ENCODE assay signal across 2 cellular contexts in the genomic region with DNA sequence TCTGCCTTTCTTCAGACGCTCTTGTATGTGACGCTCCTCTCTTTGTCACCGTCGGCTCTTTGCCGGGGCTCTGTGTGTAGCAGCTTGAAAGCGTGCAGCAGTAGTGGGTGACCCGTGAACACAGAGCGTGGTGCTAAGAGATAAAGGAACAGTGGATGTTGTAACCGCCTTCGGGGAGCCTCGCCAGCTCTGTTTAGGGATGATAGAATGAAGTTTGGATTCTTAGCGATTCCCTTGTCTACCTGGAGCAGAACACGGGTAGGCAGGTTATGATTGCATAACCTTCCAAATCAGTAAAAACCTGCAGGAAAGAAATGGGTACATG.
A peak's percentile ranks its signal among the peaks of the same experiment; 100 is the strongest.
TF ChIP-seq lines count a peak whose summit lies in the region.

No MANE protein-coding gene starts in this region.

TF ChIP-seq in IMR-90, 13 proteins besides CTCF, POLR2A, EP300 and RAD21:
- TF ChIP-seq CEBPB (IDR thresholded peaks at IDR 0.05; ENCODE audit: low read depth, low read length), result peak; percentile 17; the same call in 1 of the 2 replicates
- TF ChIP-seq, protein P1, sequence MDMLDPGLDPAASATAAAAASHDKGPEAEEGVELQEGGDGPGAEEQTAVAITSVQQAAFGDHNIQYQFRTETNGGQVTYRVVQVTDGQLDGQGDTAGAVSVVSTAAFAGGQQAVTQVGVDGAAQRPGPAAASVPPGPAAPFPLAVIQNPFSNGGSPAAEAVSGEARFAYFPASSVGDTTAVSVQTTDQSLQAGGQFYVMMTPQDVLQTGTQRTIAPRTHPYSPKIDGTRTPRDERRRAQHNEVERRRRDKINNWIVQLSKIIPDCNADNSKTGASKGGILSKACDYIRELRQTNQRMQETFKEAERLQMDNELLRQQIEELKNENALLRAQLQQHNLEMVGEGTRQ (IDR thresholded peaks at IDR 0.05; ENCODE audit: low read depth, low read length), result no peak

TF ChIP-seq in HepG2, 621 proteins besides CTCF, POLR2A, EP300 and RAD21:
- TF ChIP-seq SRSF9 (IDR thresholded peaks at IDR 0.05; ENCODE audit: borderline replicate concordance, insufficient read depth, low read depth, low read length, poor library complexity, severe bottlenecking) (no peak), ETV5 (CRISPR knock-in tag; IDR thresholded peaks at IDR 0.05; ENCODE audit: borderline replicate concordance) (no peak), MYC (CRISPR knock-in tag; IDR thresholded peaks at IDR 0.05; ENCODE audit: borderline replicate concordance) (no peak), ERF (CRISPR knock-in tag; IDR thresholded peaks at IDR 0.05) (no peak), ZNF367 (CRISPR knock-in tag; IDR thresholded peaks at IDR 0.05; ENCODE audit: borderline replicate concordance) (no peak), AHR (CRISPR knock-in tag; IDR thresholded peaks at IDR 0.05) (no peak), POLR2AphosphoS5 (IDR thresholded peaks at IDR 0.05; ENCODE audit: low read depth, low read length) (no peak), RNF2 (conservative IDR thresholded peaks at IDR 0.05; ENCODE audit: low read depth) (no peak), TBP (CRISPR knock-in tag; IDR thresholded peaks at IDR 0.05) (no peak), HOXA5 (CRISPR knock-in tag; IDR thresholded peaks at IDR 0.05) (no peak), ARNT2 (CRISPR knock-in tag; IDR thresholded peaks at IDR 0.05; ENCODE audit: low read depth) (no peak), ZNF775 (CRISPR knock-in tag; IDR thresholded peaks at IDR 0.05; ENCODE audit: borderline replicate concordance) (no peak)
- TF ChIP-seq, protein P2, sequence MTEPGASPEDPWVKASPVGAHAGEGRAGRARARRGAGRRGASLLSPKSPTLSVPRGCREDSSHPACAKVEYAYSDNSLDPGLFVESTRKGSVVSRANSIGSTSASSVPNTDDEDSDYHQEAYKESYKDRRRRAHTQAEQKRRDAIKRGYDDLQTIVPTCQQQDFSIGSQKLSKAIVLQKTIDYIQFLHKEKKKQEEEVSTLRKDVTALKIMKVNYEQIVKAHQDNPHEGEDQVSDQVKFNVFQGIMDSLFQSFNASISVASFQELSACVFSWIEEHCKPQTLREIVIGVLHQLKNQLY (CRISPR knock-in tag; IDR thresholded peaks at IDR 0.05), result no peak
- TF ChIP-seq, protein P3, sequence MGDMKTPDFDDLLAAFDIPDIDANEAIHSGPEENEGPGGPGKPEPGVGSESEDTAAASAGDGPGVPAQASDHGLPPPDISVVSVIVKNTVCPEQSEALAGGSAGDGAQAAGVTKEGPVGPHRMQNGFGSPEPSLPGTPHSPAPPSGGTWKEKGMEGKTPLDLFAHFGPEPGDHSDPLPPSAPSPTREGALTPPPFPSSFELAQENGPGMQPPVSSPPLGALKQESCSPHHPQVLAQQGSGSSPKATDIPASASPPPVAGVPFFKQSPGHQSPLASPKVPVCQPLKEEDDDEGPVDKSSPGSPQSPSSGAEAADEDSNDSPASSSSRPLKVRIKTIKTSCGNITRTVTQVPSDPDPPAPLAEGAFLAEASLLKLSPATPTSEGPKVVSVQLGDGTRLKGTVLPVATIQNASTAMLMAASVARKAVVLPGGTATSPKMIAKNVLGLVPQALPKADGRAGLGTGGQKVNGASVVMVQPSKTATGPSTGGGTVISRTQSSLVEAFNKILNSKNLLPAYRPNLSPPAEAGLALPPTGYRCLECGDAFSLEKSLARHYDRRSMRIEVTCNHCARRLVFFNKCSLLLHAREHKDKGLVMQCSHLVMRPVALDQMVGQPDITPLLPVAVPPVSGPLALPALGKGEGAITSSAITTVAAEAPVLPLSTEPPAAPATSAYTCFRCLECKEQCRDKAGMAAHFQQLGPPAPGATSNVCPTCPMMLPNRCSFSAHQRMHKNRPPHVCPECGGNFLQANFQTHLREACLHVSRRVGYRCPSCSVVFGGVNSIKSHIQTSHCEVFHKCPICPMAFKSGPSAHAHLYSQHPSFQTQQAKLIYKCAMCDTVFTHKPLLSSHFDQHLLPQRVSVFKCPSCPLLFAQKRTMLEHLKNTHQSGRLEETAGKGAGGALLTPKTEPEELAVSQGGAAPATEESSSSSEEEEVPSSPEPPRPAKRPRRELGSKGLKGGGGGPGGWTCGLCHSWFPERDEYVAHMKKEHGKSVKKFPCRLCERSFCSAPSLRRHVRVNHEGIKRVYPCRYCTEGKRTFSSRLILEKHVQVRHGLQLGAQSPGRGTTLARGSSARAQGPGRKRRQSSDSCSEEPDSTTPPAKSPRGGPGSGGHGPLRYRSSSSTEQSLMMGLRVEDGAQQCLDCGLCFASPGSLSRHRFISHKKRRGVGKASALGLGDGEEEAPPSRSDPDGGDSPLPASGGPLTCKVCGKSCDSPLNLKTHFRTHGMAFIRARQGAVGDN (CRISPR knock-in tag; IDR thresholded peaks at IDR 0.05), result no peak
- TF ChIP-seq, protein P4, sequence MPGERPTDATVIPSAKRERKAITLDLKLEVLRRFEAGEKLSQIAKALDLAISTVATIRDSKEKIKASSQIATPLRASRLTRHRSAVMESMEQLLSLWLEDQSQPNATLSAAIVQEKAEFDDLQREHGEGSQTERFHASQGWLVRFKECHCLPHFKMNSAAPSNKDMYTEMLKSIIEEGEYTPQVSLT (CRISPR knock-in tag; IDR thresholded peaks at IDR 0.05; ENCODE audit: borderline replicate concordance, low read depth), result no peak
TF ChIP-seq in HepG2: peak in this region for 0.
